5 cellular contexts compared by ENCODE assay signal in genomic region chr6:134255280-134255679, GRCh38.
DNase-seq lines count a peak whose midpoint lies in the region; ATAC-seq, FAIRE-seq and TF ChIP-seq lines count a peak whose summit lies in the region.
"Not testable (repeated sequence)": the region's sequence is repeated elsewhere in the genome, so short reads cannot be mapped to it uniquely, and the experiment has no call there.

No MANE protein-coding gene starts in this region.

- TF ChIP-seq CTCF in HepG2 (CRISPR knock-in tag; IDR thresholded peaks at IDR 0.05); liver (IDR thresholded peaks at IDR 0.05; ENCODE audit: low read depth, low read length, missing input control); right lobe of liver (IDR thresholded peaks at IDR 0.05); parathyroid adenoma (IDR thresholded peaks at IDR 0.05): not testable (repeated sequence)

- not testable (repeated sequence) for TF ChIP-seq RAD21 in HepG2 (CRISPR knock-in tag; IDR thresholded peaks at IDR 0.05)
- peak; percentile 17 to 24 for TF ChIP-seq RAD21 in liver (IDR thresholded peaks at IDR 0.05)

- not testable (repeated sequence) for H3K36me3 ChIP-seq in HepG2 (replicated peaks in 1 of 2; ENCODE audit: control insufficient read depth in 1 of 2, insufficient read depth in 2 of 2, low read length in 2 of 2); liver (ENCODE audit: control insufficient read depth in 4 of 4, insufficient read depth in 3 of 4, low read depth in 1 of 4, low read length in 3 of 4); right lobe of liver; parathyroid adenoma (ENCODE audit: control insufficient read depth, insufficient read depth, low read length)

- POLR2A ChIA-PET in HepG2 (lab: Yijun Ruan, JAX) = not testable (repeated sequence)

- peaks cover 62% of the 10 kb centered on the region for H3K4me1 ChIP-seq in HepG2 (ENCODE audit: insufficient read depth, low read length)
- H3K4me1 ChIP-seq in liver (ENCODE audit: control insufficient read depth in 4 of 4, insufficient read depth in 4 of 4, low read length in 3 of 4) = peaks cover 0 to 15% (median 3%) of the 10 kb centered on the region in 4 donors
- H3K4me1 ChIP-seq in right lobe of liver = peaks cover 0 to 31% (median 14%) of the 10 kb centered on the region in 4 donors
- H3K4me1 ChIP-seq in parathyroid adenoma = peaks cover 41% of the 10 kb centered on the region

- CTCF ChIA-PET in HepG2 (lab: Yijun Ruan, JAX; ENCODE audit: low intra/inter-chr PET ratio, low total read pairs) = not testable (repeated sequence)

- H4K20me1 ChIP-seq in HepG2 (ENCODE audit: insufficient read depth, low read length) = not testable (repeated sequence)

- intact Hi-C loops in HepG2 (cut with micrococcal nuclease; ENCODE audit: unreplicated experiment); right lobe of liver (cut with DNase I): not testable (repeated sequence)

- 22% methylated on average over 2 of the region's 2 CpGs for WGBS in HepG2 (ENCODE audit: low lambda C conversion rate)
- WGBS in liver = 38% methylated on average over 2 of the region's 2 CpGs
- WGBS in right lobe of liver (ENCODE audit: insufficient coverage, low coverage, low lambda C conversion rate, missing lambda C conversion rate) = 40% methylated on average over 1 of the region's 2 CpGs

- not testable (repeated sequence) for TF ChIP-seq EP300 in HepG2 (IDR thresholded peaks at IDR 0.05; ENCODE audit: low read depth in 2 of 2, low read length in 2 of 2); HepG2 (CRISPR knock-in tag; IDR thresholded peaks at IDR 0.05; ENCODE audit: borderline replicate concordance)

- FAIRE-seq in HepG2 (lab: Jason Lieb, UNC) = peak; percentile 37

- not testable (repeated sequence) for TF ChIP-seq POLR2A in HepG2 (IDR thresholded peaks at IDR 0.05; ENCODE audit: insufficient read depth in 1 of 2, low read depth in 2 of 2, low read length in 2 of 2); right lobe of liver (IDR thresholded peaks at IDR 0.05)

- not testable (repeated sequence) for H3K4me3 ChIP-seq in HepG2 (replicated peaks in 1 of 3; ENCODE audit: insufficient read depth in 1 of 3, low read depth in 2 of 3, low read length in 3 of 3); liver (ENCODE audit: low read depth in 1 of 3, low read length in 3 of 3); right lobe of liver; parathyroid adenoma (ENCODE audit: low read depth, low read length)

- not testable (repeated sequence) for BruUV-seq in HepG2 (replicated peaks; lab: Mats Ljungman, UMichigan)

- H2AFZ ChIP-seq in HepG2 (ENCODE audit: low read length); parathyroid adenoma: not testable (repeated sequence)

- not testable (repeated sequence) for H3K4me2 ChIP-seq in HepG2 (ENCODE audit: low read depth, low read length); parathyroid adenoma (ENCODE audit: low read length)

- H3K27ac ChIP-seq in HepG2 (ENCODE audit: extremely low read length, insufficient read depth, low read length); liver (ENCODE audit: low read depth in 1 of 2, low read length in 2 of 2): not testable (repeated sequence)
- peak overlapping the region in 1 of 3 donors; percentile 34 for H3K27ac ChIP-seq in right lobe of liver
- peak overlapping the region; percentile 98 for H3K27ac ChIP-seq in parathyroid adenoma

- H3K27me3 ChIP-seq in HepG2 (ENCODE audit: control insufficient read depth in 1 of 2, insufficient read depth in 2 of 2, low read length in 2 of 2); liver (ENCODE audit: control insufficient read depth in 4 of 4, insufficient read depth in 4 of 4, low read length in 3 of 4); right lobe of liver; parathyroid adenoma (ENCODE audit: control insufficient read depth, insufficient read depth, low read length): not testable (repeated sequence)

- not testable (repeated sequence) for H3K9ac ChIP-seq in HepG2 (ENCODE audit: insufficient read depth, low read depth, low read length); liver (ENCODE audit: low read depth in 1 of 2, low read length in 2 of 2); parathyroid adenoma

- ATAC-seq in left lobe of liver (peak; percentile 87), HepG2 (peak; percentile 61), right lobe of liver (peak; percentile 84 to 86 (median 84))

- in situ Hi-C loops in HepG2 (cut with HindIII; ENCODE audit: extremely low pct_ligation_motif_present, low pct_unique_long_range_greater_than_20kb) = not testable (repeated sequence)

- not testable (repeated sequence) for H3K79me2 ChIP-seq in HepG2 (ENCODE audit: insufficient read depth, low read length)
- H3K79me2 ChIP-seq in parathyroid adenoma = peaks cover 27% of the 10 kb centered on the region

- H3K9me3 ChIP-seq in HepG2 (ENCODE audit: low read length); liver (ENCODE audit: control insufficient read depth in 4 of 4, low read length in 3 of 4); right lobe of liver; parathyroid adenoma (ENCODE audit: control insufficient read depth, low read length): not testable (repeated sequence)

- DNase-seq in left lobe of liver (ENCODE audit: low spot score) (peak; percentile 73), HepG2 (ENCODE audit: low spot score) (peak; percentile 66), right lobe of liver (peak; percentile 60 to 72 (median 70))

TF ChIP-seq in HepG2, 621 proteins besides CTCF, POLR2A, EP300 and RAD21 (continues in another document):
- TF ChIP-seq TBX2 (CRISPR knock-in tag; IDR thresholded peaks at IDR 0.05; ENCODE audit: borderline replicate concordance) (peak; percentile 31; the same call in 1 of the 2 replicates), RARA (CRISPR knock-in tag; IDR thresholded peaks at IDR 0.05) (peak; percentile 88), GFI1 (CRISPR knock-in tag; IDR thresholded peaks at IDR 0.05; ENCODE audit: borderline replicate concordance) (peak; percentile 50; the same call in 1 of the 2 replicates), SOX5 (CRISPR knock-in tag; IDR thresholded peaks at IDR 0.05; ENCODE audit: borderline replicate concordance) (peak; percentile 45; the same call in 1 of the 2 replicates), ZMYM4 (CRISPR knock-in tag; IDR thresholded peaks at IDR 0.05) (peak; percentile 70; the same call in 1 of the 2 replicates), HDAC2 (CRISPR knock-in tag; IDR thresholded peaks at IDR 0.05) (0 out of 2 replicates have a peak, but pooled peaks have one; percentile 34)
- TF ChIP-seq, protein P1, sequence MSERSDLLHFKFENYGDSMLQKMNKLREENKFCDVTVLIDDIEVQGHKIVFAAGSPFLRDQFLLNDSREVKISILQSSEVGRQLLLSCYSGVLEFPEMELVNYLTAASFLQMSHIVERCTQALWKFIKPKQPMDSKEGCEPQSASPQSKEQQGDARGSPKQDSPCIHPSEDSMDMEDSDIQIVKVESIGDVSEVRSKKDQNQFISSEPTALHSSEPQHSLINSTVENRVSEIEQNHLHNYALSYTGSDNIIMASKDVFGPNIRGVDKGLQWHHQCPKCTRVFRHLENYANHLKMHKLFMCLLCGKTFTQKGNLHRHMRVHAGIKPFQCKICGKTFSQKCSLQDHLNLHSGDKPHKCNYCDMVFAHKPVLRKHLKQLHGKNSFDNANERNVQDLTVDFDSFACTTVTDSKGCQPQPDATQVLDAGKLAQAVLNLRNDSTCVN (CRISPR knock-in tag; IDR thresholded peaks at IDR 0.05; ENCODE audit: borderline replicate concordance) = peak; percentile 18; the same call in 1 of the 2 replicates

TF ChIP-seq in liver, 16 proteins besides CTCF, POLR2A, EP300 and RAD21:
- TF ChIP-seq EGR1 (IDR thresholded peaks at IDR 0.05; ENCODE audit: low read depth in 2 of 2) = peak in 1 of 2 donors; percentile 41
- TF ChIP-seq JUND (IDR thresholded peaks at IDR 0.05) = peak in 1 of 2 donors; percentile 34
- peak; percentile 62 to 71 for TF ChIP-seq HNF4A (conservative IDR thresholded peaks at IDR 0.05)
- TF ChIP-seq RXRA (IDR thresholded peaks at IDR 0.05) = peak; percentile 72 to 80
- TF ChIP-seq SP1 (IDR thresholded peaks at IDR 0.05) = peak; percentile 58
